In genomic region chr1:12180903-12181302, GRCh38 we compare ENCODE assay signal across 14 cellular contexts. TPM values are rescaled to one million over a fixed set of nuclear protein-coding genes. Genes with fewer than 3 reads are reported as not detected.
A peak's percentile ranks its signal among the peaks of the same experiment; 100 is the strongest.
DNase-seq lines count a peak whose midpoint lies in the region; ATAC-seq and TF ChIP-seq lines count a peak whose summit lies in the region.
"Had no signal": no experiment of that assay in that cellular context is flagged by ENCODE, and none has a peak within 500 bp of the region (broad histone marks: within the 10 kb centered on the region; RNA-seq: fewer than 3 reads in every experiment).

No MANE protein-coding gene starts in this region.

- no peak for TF ChIP-seq CTCF in tibial nerve (IDR thresholded peaks at IDR 0.05)

- 44 to 65% methylated on average over 7 of the region's 7 CpGs for WGBS in tibial nerve, 2 donors

- H3K27me3 Mint-ChIP-seq in activated T-cell treated with anti-CD3 and anti-CD28 coated beads, Interleukin-2, amount 50 U/mL, for 24 hours: no peaks in the 10 kb centered on the region
- no peaks in the 10 kb centered on the region for H3K27me3 Mint-ChIP-seq in naive thymus-derived CD8-positive, alpha-beta T cell

- no peaks in the 10 kb centered on the region for H3K9me3 ChIP-seq in tibial nerve
- H3K9me3 ChIP-seq: tibial artery had no signal

- H3K4me3 ChIP-seq in tibial nerve: no peak overlapping the region
- H3K4me3 ChIP-seq: tibial artery had no signal

- H3K4me3 Mint-ChIP-seq in activated T-cell treated with anti-CD3 and anti-CD28 coated beads, Interleukin-2, amount 50 U/mL, for 24 hours: no peak overlapping the region
- no peak overlapping the region for H3K4me3 Mint-ChIP-seq in naive thymus-derived CD8-positive, alpha-beta T cell
- H3K4me3 Mint-ChIP-seq: endodermal cell had no signal

- no peak for ATAC-seq in naive thymus-derived CD8-positive, alpha-beta T cell
- ATAC-seq: HCT116 had no signal

- no peaks in the 10 kb centered on the region for H3K36me3 ChIP-seq in tibial nerve
- H3K36me3 ChIP-seq: tibial artery had no signal

- no peak for DNase-seq in activated T-cell treated with anti-CD3 and anti-CD28 coated beads, Interleukin-2, amount 50 U/mL, for 24 hours
- no peak for DNase-seq in activated T-cell treated with anti-CD3 and anti-CD28 coated beads, Interleukin-2, amount 50 U/mL, for 1 hour
- DNase-seq in caudate nucleus (lab: John Stamatoyannopoulos, UW) (no peak), tibial nerve (ENCODE audit: low spot score in 2 of 2) (no peak), SW 1271 (lab: John Stamatoyannopoulos, UW) (no peak)
- DNase-seq in naive thymus-derived CD8-positive, alpha-beta T cell: no peak
- DNase-seq in NK-92 treated with Interleukin-12 subunit alpha and Interleukin-12 subunit beta, amount 100 ng/mL, for 24 hours (lab: John Stamatoyannopoulos, UW): no peak
- no peak for DNase-seq in stimulated activated naive CD4-positive, alpha-beta T cell (lab: John Stamatoyannopoulos, UW)
- DNase-seq: activated CD8-positive, alpha-beta memory T cell treated with anti-CD3 and anti-CD28 coated beads, Interleukin-2, amount 50 U/mL, for 48 hours; endodermal cell; NCI-H1417 treated with DMSO at 0.1 percent for 48 hours had no signal

- no peaks in the 10 kb centered on the region for H3K9me3 Mint-ChIP-seq in activated T-cell treated with anti-CD3 and anti-CD28 coated beads, Interleukin-2, amount 50 U/mL, for 24 hours
- no peaks in the 10 kb centered on the region for H3K9me3 Mint-ChIP-seq in naive thymus-derived CD8-positive, alpha-beta T cell
- H3K9me3 Mint-ChIP-seq: endodermal cell had no signal

- POLR2A ChIA-PET in naive thymus-derived CD8-positive, alpha-beta T cell (lab: Charles Lee): interaction anchor here (1.4 to 9.7 kb wide), 2 partner anchors 14 to 31 kb away, joined by 4 to 119 read pairs; partner anchors contain the start of gene TNFRSF1B

- H3K27me3 ChIP-seq in tibial nerve: no peaks in the 10 kb centered on the region

- H3K27ac Mint-ChIP-seq in activated T-cell treated with anti-CD3 and anti-CD28 coated beads, Interleukin-2, amount 50 U/mL, for 24 hours: peak overlapping the region; percentile 72
- peak overlapping the region in 8 of 10 donors; percentile 29 to 100 (median 95) for H3K27ac Mint-ChIP-seq in naive thymus-derived CD8-positive, alpha-beta T cell
- H3K27ac Mint-ChIP-seq: endodermal cell had no signal

- TF ChIP-seq POLR2A in tibial nerve (IDR thresholded peaks at IDR 0.05): no peak

- H3K4me1 Mint-ChIP-seq in activated T-cell treated with anti-CD3 and anti-CD28 coated beads, Interleukin-2, amount 50 U/mL, for 24 hours (ENCODE audit: low read depth): peaks cover 94% of the 10 kb centered on the region
- H3K4me1 Mint-ChIP-seq in naive thymus-derived CD8-positive, alpha-beta T cell: peaks cover 40 to 87% (median 71%) of the 10 kb centered on the region in 4 donors

- TF ChIP-seq EP300 in tibial nerve (IDR thresholded peaks at IDR 0.05): no peak

- peaks cover 0 to 96% (median 76%) of the 10 kb centered on the region in 4 donors for H3K4me1 ChIP-seq in tibial nerve

- peaks cover 87% of the 10 kb centered on the region for H3K36me3 Mint-ChIP-seq in activated T-cell treated with anti-CD3 and anti-CD28 coated beads, Interleukin-2, amount 50 U/mL, for 24 hours (ENCODE audit: low read depth)
- H3K36me3 Mint-ChIP-seq in naive thymus-derived CD8-positive, alpha-beta T cell: no peaks in the 10 kb centered on the region

- peak overlapping the region; percentile 85 for H3K27ac ChIP-seq in caudate nucleus (ENCODE audit: low read depth, low read length)
- peak overlapping the region; percentile 56 to 97 (median 87) for H3K27ac ChIP-seq in tibial nerve

RNA-seq across cellular contexts. Expression of gene TNFRSF1B, which starts 14.1 kb away (rescaled TPM):
- total RNA-seq in naive thymus-derived CD8-positive, alpha-beta T cell: 10 to 100 TPM; 16.5 to 18.4 TPM
- 10 to 100 TPM; 19.7 to 64.6 (median 21.8) TPM for polyA plus RNA-seq in naive thymus-derived CD8-positive, alpha-beta T cell
- total RNA-seq in tibial nerve: 10 to 100 TPM; 27.4 to 62.1 (median 43.5) TPM
- total RNA-seq: RPMI7951 had no signal

RNA-seq across cellular contexts. Expression of gene VPS13D, which starts 48.9 kb away (rescaled TPM):
- total RNA-seq in naive thymus-derived CD8-positive, alpha-beta T cell: 10 to 100 TPM; 63.0 to 64.9 TPM
- 1 to 10 TPM; 5.3 to 7.5 (median 5.4) TPM for polyA plus RNA-seq in naive thymus-derived CD8-positive, alpha-beta T cell
- 100 to 1,000 TPM in 3 of 4 donors, 10 to 100 TPM in 1; 99.2 to 132 (median 110) TPM for total RNA-seq in tibial nerve
